9 cellular contexts compared by ENCODE assay signal in the genomic region with DNA sequence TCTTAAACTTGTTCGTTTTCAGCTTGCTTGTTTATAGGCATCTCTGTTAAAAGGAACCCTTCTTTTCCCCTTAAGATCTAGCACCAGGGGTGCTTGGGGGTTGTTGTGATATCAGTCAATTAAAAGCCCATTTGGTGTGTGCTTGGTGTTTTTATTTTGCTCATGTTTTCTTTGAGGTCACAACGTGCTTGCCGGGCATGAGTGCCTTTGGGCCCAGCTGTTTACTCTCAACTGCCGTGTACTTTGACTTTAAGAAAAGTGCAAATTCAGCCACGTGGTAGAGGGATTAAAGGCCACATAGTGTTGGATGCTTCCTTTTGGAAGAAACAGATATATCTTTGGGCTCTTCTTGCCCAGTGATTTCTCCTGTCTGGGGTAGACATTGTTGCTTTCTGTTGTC. TPM values are rescaled to one million over a fixed set of nuclear protein-coding genes. Genes with fewer than 3 reads are reported as not detected.
DNase-seq lines count a peak whose midpoint lies in the region; ATAC-seq and TF ChIP-seq lines count a peak whose summit lies in the region.
"Had no signal": no experiment of that assay in that cellular context is flagged by ENCODE, and none has a peak within 500 bp of the region (broad histone marks: within the 10 kb centered on the region; RNA-seq: fewer than 3 reads in every experiment).

No MANE protein-coding gene starts in this region.

- BruUV-seq in PC-3 (replicated peaks; lab: Mats Ljungman, UMichigan): TSS peak; percentile 17

- intact Hi-C loops in PC-3 (cut with micrococcal nuclease): no loop called here
- intact Hi-C loops in prostate gland (cut with DNase I): no loop called here

- H2AFZ ChIP-seq in PC-3 (ENCODE audit: low read length) (no peak overlapping the region), fibroblast of lung (ENCODE audit: low read length) (no peak overlapping the region)

- POLR2A ChIA-PET in PC-3 (lab: Charles Lee; ENCODE audit: unreplicated experiment): interaction anchor here (0.6 to 0.7 kb wide), 2 partner anchors 10 to 27 kb away, joined by 3 to 4 read pairs; no protein-coding TSS in a partner anchor

- CTCF ChIA-PET in PC-3 (lab: Charles Lee): interaction anchor here (0.5 to 1.0 kb wide), 2 partner anchors 14 to 851 kb away, joined by 4 to 5 read pairs; no protein-coding TSS in a partner anchor

- ATAC-seq in PC-3: no peak
- no peak for ATAC-seq in GM19351 (IDR thresholded peaks at IDR 0.05; ENCODE audit: unreplicated experiment)

- H3K4me1 ChIP-seq in DOHH2 (ENCODE audit: control insufficient read depth, low read length) (peaks cover 65% of the 10 kb centered on the region), PC-3 (ENCODE audit: insufficient read depth, low read length) (peaks cover 64% of the 10 kb centered on the region), fibroblast of lung (ENCODE audit: control insufficient read depth, extremely low read depth, insufficient read depth, low read length) (peaks cover 18% of the 10 kb centered on the region), prostate gland (replicated peaks) (peaks cover 48% of the 10 kb centered on the region)

- H4K20me1 ChIP-seq in DOHH2 (ENCODE audit: control insufficient read depth, insufficient read depth, low read depth, low read length) (peaks cover 46% of the 10 kb centered on the region), PC-3 (ENCODE audit: low read length) (peaks cover 28% of the 10 kb centered on the region), fibroblast of lung (ENCODE audit: control insufficient read depth, extremely low read depth, insufficient read depth, low read length) (no peaks in the 10 kb centered on the region)

- H3K9me2 ChIP-seq in DOHH2 (replicated peaks; ENCODE audit: control insufficient read depth, low read length) (no peaks in the 10 kb centered on the region), PC-3 (replicated peaks; ENCODE audit: low read length) (no peaks in the 10 kb centered on the region)

- no peak for TF ChIP-seq CTCF in DOHH2 (IDR thresholded peaks at IDR 0.05; ENCODE audit: low read depth, low read length, poor library complexity, severe bottlenecking)
- TF ChIP-seq CTCF in PC-3 (conservative IDR thresholded peaks at IDR 0.05; ENCODE audit: low read depth, low read length): no peak
- no peak for TF ChIP-seq CTCF in fibroblast of lung (conservative IDR thresholded peaks at IDR 0.05 in 1 of 2, IDR thresholded peaks at IDR 0.05 in 1 of 2; ENCODE audit: low read depth in 1 of 2, low read length in 2 of 2)
- TF ChIP-seq CTCF in prostate gland (IDR thresholded peaks at IDR 0.05): no peak

- H3K27me3 ChIP-seq in DOHH2 (ENCODE audit: control insufficient read depth, low read length) (no peaks in the 10 kb centered on the region), PC-3 (ENCODE audit: low read length) (no peaks in the 10 kb centered on the region), fibroblast of lung (ENCODE audit: control insufficient read depth, insufficient read depth, low read length) (no peaks in the 10 kb centered on the region), prostate gland (replicated peaks; ENCODE audit: insufficient read depth) (no peaks in the 10 kb centered on the region)

- 2% methylated on average over 5 of the region's 5 CpGs for WGBS in prostate gland

- H3K9ac ChIP-seq in PC-3 (ENCODE audit: low read length) (peak overlapping the region; percentile 35), fibroblast of lung (ENCODE audit: insufficient read depth, low read length) (no peak overlapping the region)

- H3K9me3 ChIP-seq in DOHH2 (ENCODE audit: control insufficient read depth, insufficient read depth, low read length) (no peaks in the 10 kb centered on the region), PC-3 (ENCODE audit: low read length) (no peaks in the 10 kb centered on the region), fibroblast of lung (ENCODE audit: control insufficient read depth, insufficient read depth, low read depth, low read length) (no peaks in the 10 kb centered on the region), prostate gland (no peaks in the 10 kb centered on the region)

- H3K79me2 ChIP-seq in DOHH2 (ENCODE audit: control insufficient read depth, low read length): peaks cover 100% of the 10 kb centered on the region
- H3K79me2 ChIP-seq in PC-3 (ENCODE audit: low read length): peaks cover 93% of the 10 kb centered on the region
- peaks cover 90% of the 10 kb centered on the region for H3K79me2 ChIP-seq in fibroblast of lung (ENCODE audit: control insufficient read depth, insufficient read depth, low read length)

- H3K36me3 ChIP-seq in DOHH2 (ENCODE audit: control insufficient read depth, low read length) (peaks cover 83% of the 10 kb centered on the region), PC-3 (ENCODE audit: low read depth, low read length) (peaks cover 7% of the 10 kb centered on the region; the same call in 1 of the 2 replicates), fibroblast of lung (ENCODE audit: control insufficient read depth, insufficient read depth, low read length) (peaks cover 2% of the 10 kb centered on the region), prostate gland (no peaks in the 10 kb centered on the region)

- H3K4me3 ChIP-seq in DOHH2 (ENCODE audit: low read length) (peak overlapping the region; percentile 23), PC-3 (ENCODE audit: low read length) (peak overlapping the region; percentile 24; the same call in 1 of the 2 replicates), fibroblast of lung (replicated peaks in 1 of 4; ENCODE audit: control extremely low read depth in 1 of 4, insufficient read depth in 1 of 4, low read depth in 3 of 4, low read length in 4 of 4) (peak overlapping the region in 1 of 4 experiments; percentile 13), prostate gland (no peak overlapping the region)

- H3F3A ChIP-seq in DOHH2 (ENCODE audit: control insufficient read depth, insufficient read depth) (peaks cover 4% of the 10 kb centered on the region; the same call in 1 of the 2 replicates), PC-3 (ENCODE audit: low read length, unreplicated experiment) (peaks cover 13% of the 10 kb centered on the region)

- H3K27ac ChIP-seq in DOHH2 (ENCODE audit: low read depth, low read length) (0 out of 2 replicates have a peak overlapping the region, but pooled peaks have one; percentile 11), PC-3 (ENCODE audit: low read length) (peak overlapping the region; percentile 87), fibroblast of lung (ENCODE audit: insufficient read depth, low read length) (peak overlapping the region; percentile 66), prostate gland (peak overlapping the region; percentile 52 to 75)

- DNase-seq in PC-3 (no peak), fibroblast of lung (ENCODE audit: low read depth in 2 of 2) (no peak), prostate gland (ENCODE audit: low spot score) (no peak), NCI-H1092 (lab: John Stamatoyannopoulos, UW) (no peak)
- DNase-seq in effector CD4-positive, alpha-beta T cell: no peak
- no peak for DNase-seq in stimulated activated CD4-positive, alpha-beta T cell treated with anti-CD3 and anti-CD28 coated beads, Interleukin-4, amount 100 ng/mL, for 24 hours
- DNase-seq: Kasumi-1 had no signal

- no peak for TF ChIP-seq POLR2A in prostate gland (IDR thresholded peaks at IDR 0.05)

- H3K4me2 ChIP-seq in DOHH2 (ENCODE audit: low read length) (peak overlapping the region; percentile 87), PC-3 (ENCODE audit: low read length) (peak overlapping the region; percentile 65), fibroblast of lung (ENCODE audit: extremely low read depth, insufficient read depth, low read length) (peak overlapping the region; percentile 49)

RNA-seq across cellular contexts. Expression of a gene that starts 10.5 kb away (rescaled TPM):
- total RNA-seq in PC-3 (2014; rRNA removed): 43.8 and 78.0 TPM in 2 replicates
- total RNA-seq in fibroblast of lung: 10.3 and 16.0 TPM in 2 replicates
- polyA plus RNA-seq in fibroblast of lung: 12.9 and 18.0 TPM in 2 replicates
- 24.5 and 29.0 TPM in 2 replicates for polyA plus RNA-seq in fibroblast of lung (2012)
- 97.0 and 130 TPM in 2 replicates for polyA minus RNA-seq in fibroblast of lung (ENCODE audit: low replicate concordance)
- total RNA-seq in prostate gland: 10 to 100 TPM; 71.4 to 92.8 TPM

Comparison
In these comparisons a context has a peak if more than half of its experiments do, and no peak if none do; other contexts are left out.
1. H3K27ac ChIP-seq: peak in every context shown above with its lines; median percentile 87 in PC-3; 66 in fibroblast of lung; 64 in prostate gland; 11 in DOHH2.
2. H3K4me3 ChIP-seq: peak in DOHH2 (single experiment) and PC-3 (single experiment); none in prostate gland (0 of 2).
3. Peak in every context shown above with its lines, with median percentiles within 50 percentile points of each other: H3K4me2 ChIP-seq.